In the genomic region with DNA sequence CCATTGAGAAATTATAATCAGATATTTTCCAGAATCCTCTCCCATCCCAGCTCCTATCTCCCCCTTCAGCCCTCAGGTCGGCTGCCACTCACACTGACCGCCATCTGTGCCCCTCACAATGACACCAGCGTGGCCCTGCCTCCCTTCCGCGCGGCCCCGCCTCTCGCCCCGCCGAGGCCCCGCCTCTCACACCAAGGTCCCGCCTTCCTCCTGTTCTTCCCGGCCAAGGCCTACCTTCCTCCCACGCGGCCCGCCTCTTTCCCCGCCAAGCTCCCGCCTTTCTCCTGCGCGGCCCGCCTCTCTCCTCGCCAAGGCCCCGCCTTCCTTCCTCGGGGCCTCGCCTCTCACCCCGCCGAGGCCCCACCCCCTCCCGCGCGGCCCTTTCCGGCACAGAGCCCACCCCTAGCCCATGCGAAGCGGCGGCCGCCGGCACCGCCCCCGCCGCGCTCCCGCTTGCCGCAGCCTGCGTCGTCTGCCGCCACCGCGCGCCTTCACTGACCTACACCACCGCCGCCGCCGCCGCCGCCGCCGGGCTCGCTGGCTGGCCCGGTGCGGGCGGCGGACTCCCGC, we compare ENCODE assay signal across 8 cellular contexts. TPM values are rescaled to one million over a fixed set of nuclear protein-coding genes. Genes with fewer than 3 reads are reported as not detected.
DNase-seq lines count a peak whose midpoint lies in the region; ATAC-seq and TF ChIP-seq lines count a peak whose summit lies in the region.

DNAJC21 (plus strand) TSS at position 410 of the 570 bp plus-strand sequence. CDS start 261 bp downstream, outside the sequence.

- H3K4me1 ChIP-seq in Peyer's patch = peaks cover 0 to 17% (median 6%) of the 10 kb centered on the region in 4 donors
- peaks cover 6% of the 10 kb centered on the region for H3K4me1 ChIP-seq in mucosa of stomach (ENCODE audit: control insufficient read depth, insufficient read depth, low read length)

- H3K27me3 ChIP-seq in Peyer's patch (no peaks in the 10 kb centered on the region), mucosa of stomach (ENCODE audit: control insufficient read depth, insufficient read depth, low read length) (no peaks in the 10 kb centered on the region)

- H3K9me3 Mint-ChIP-seq in activated T-cell treated with anti-CD3 and anti-CD28 coated beads, Interleukin-2, amount 50 U/mL, for 4 hours = no peaks in the 10 kb centered on the region

- H3K27ac ChIP-seq in KOPT-K1 (ENCODE audit: low read depth, low read length, poor library complexity, severe bottlenecking) (peak within 1 kb of the TSS; percentile 58), Peyer's patch (peak within 1 kb of the TSS; percentile 90 to 98 (median 96))

- H3K9me3 ChIP-seq in KOPT-K1 (ENCODE audit: insufficient read depth, low read length, poor library complexity, severe bottlenecking) (no peaks in the 10 kb centered on the region), Peyer's patch (no peaks in the 10 kb centered on the region), mucosa of stomach (ENCODE audit: control insufficient read depth, low read length) (no peaks in the 10 kb centered on the region)

- H3K27me3 Mint-ChIP-seq in activated T-cell treated with anti-CD3 and anti-CD28 coated beads, Interleukin-2, amount 50 U/mL, for 4 hours (ENCODE audit: low read depth) = no peaks in the 10 kb centered on the region

- DNase-seq in DMS53 (lab: John Stamatoyannopoulos, UW) (peak; percentile 99), Peyer's patch (peak; percentile 96 to 99 (median 99)), erythroblast (lab: John Stamatoyannopoulos, UW) (peak; percentile 97 to 98)
- DNase-seq in activated T-cell treated with anti-CD3 and anti-CD28 coated beads, Interleukin-2, amount 50 U/mL, for 4 hours = peak; percentile 98
- DNase-seq in stimulated activated CD8-positive, alpha-beta memory T cell treated with anti-CD3 and anti-CD28 coated beads, Interleukin-4, amount 100 ng/mL, for 48 hours = peak; percentile 98

- H3K4me3 Mint-ChIP-seq in activated T-cell treated with anti-CD3 and anti-CD28 coated beads, Interleukin-2, amount 50 U/mL, for 4 hours = peak within 1 kb of the TSS; percentile 95

- TF ChIP-seq POLR2A in Peyer's patch (IDR thresholded peaks at IDR 0.05) (no peak), erythroblast (IDR thresholded peaks at IDR 0.05; ENCODE audit: low read length) (no peak)

- H3K4me3 ChIP-seq in Peyer's patch = peak within 1 kb of the TSS; percentile 83 to 94 (median 92)
- peak within 1 kb of the TSS; percentile 45 for H3K4me3 ChIP-seq in mucosa of stomach (ENCODE audit: low read length)

- H3K9ac ChIP-seq in mucosa of stomach (ENCODE audit: low read length) = peak within 1 kb of the TSS; percentile 92

- H3K36me3 ChIP-seq in KOPT-K1 (ENCODE audit: insufficient read depth, low read length) (peaks cover 53% of the 10 kb centered on the region), Peyer's patch (peaks cover 0 to 28% (median 0%) of the 10 kb centered on the region in 3 donors), mucosa of stomach (ENCODE audit: control insufficient read depth, insufficient read depth, low read length) (no peaks in the 10 kb centered on the region)

- H3K4me1 Mint-ChIP-seq in activated T-cell treated with anti-CD3 and anti-CD28 coated beads, Interleukin-2, amount 50 U/mL, for 4 hours (ENCODE audit: low read depth) = peaks cover 33% of the 10 kb centered on the region

- peaks cover 21% of the 10 kb centered on the region for H3K36me3 Mint-ChIP-seq in activated T-cell treated with anti-CD3 and anti-CD28 coated beads, Interleukin-2, amount 50 U/mL, for 4 hours (ENCODE audit: insufficient read depth)

- no peak for TF ChIP-seq CTCF in Peyer's patch (IDR thresholded peaks at IDR 0.05)

- peak; percentile 91 for ATAC-seq in GM21825 (IDR thresholded peaks at IDR 0.05; ENCODE audit: unreplicated experiment)
- peak; percentile 87 to 90 for ATAC-seq in activated T-cell treated with anti-CD3 and anti-CD28 coated beads, Interleukin-2, amount 50 U/mL, for 4 hours

RNA-seq across cellular contexts. Expression of gene DNAJC21, which starts in this region (rescaled TPM):
- total RNA-seq in Peyer's patch = 10 to 100 TPM; 17.5 to 64.4 (median 32.2) TPM
- 10 to 100 TPM; 56.3 to 64.0 (median 61.7) TPM for total RNA-seq in activated T-cell treated with anti-CD3 and anti-CD28 coated beads, Interleukin-2, amount 50 U/mL, for 4 hours

Comparison
In these comparisons a context has a peak if more than half of its experiments do, and no peak if none do; other contexts are left out.
1. Peak in every context shown above with its lines: DNase-seq, ATAC-seq, H3K4me3 ChIP-seq and H3K27ac ChIP-seq.